Comparison of ENCODE assay signal across 8 cellular contexts in the genomic region with DNA sequence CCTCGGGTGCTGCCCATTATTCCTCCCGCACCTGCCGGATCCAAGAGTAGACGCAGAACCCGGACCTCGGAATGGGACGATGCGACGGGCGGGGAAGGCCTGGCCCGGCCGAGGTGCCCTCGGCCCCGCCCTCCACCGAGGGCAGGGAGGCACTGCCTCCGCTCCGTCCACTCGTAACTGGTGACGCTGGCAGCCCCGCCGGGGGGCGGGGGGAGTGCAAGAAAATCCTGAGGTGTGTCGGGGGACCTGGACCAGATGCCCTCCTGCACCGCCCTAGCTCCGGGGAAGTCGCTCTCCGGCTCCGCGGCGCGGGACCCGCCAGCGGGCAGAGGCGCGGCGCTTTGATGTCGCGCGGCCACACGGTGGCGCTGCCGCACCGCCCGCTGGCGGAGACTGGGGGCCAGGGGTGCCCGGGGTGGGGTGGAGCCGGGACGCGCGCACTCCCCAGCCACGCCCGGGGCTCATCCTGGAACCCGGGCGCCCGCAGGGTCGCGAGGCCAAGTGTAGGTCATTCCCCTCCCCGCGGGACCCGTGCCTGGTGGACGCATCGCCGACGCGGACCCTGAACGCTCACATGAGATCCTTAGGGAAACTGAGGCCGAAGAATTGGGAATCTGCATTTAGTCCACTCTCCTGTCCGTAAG.
DNase-seq lines count a peak whose midpoint lies in the region; ATAC-seq and TF ChIP-seq lines count a peak whose summit lies in the region.

No MANE protein-coding gene starts in this region.

- H3K9me3 Mint-ChIP-seq in osteocyte (ENCODE audit: unreplicated experiment), result no peaks in the 10 kb centered on the region

- intact Hi-C loops in tibial artery (cut with DNase I; ENCODE audit: low total_unique reads), result loop anchor here (5.0 kb wide), 2 partner anchors 820 to 890 kb away; no protein-coding TSS in a partner anchor

- H3K36me3 ChIP-seq in cardiac muscle cell, result no peaks in the 10 kb centered on the region
- H3K36me3 ChIP-seq in tibial artery, result no peaks in the 10 kb centered on the region

- no peak overlapping the region for H3K27ac ChIP-seq in cardiac muscle cell
- H3K27ac ChIP-seq in tibial artery, result no peak overlapping the region

- ATAC-seq in GM18907 (IDR thresholded peaks at IDR 0.05; ENCODE audit: unreplicated experiment) (peak; percentile 88), HG03108 (IDR thresholded peaks at IDR 0.05; ENCODE audit: unreplicated experiment) (peak; percentile 84)

- H3K9me3 ChIP-seq in cardiac muscle cell (ENCODE audit: low read depth) (no peaks in the 10 kb centered on the region), tibial artery (peaks cover 0 to 7% (median 0%) of the 10 kb centered on the region in 3 donors)

- no peaks in the 10 kb centered on the region for H3K4me1 Mint-ChIP-seq in osteocyte (ENCODE audit: unreplicated experiment)

- H3K4me1 ChIP-seq in cardiac muscle cell (ENCODE audit: low read depth) (no peaks in the 10 kb centered on the region), tibial artery (peaks cover 0 to 14% (median 12%) of the 10 kb centered on the region in 4 donors)

- H3K4me3 Mint-ChIP-seq in osteocyte (ENCODE audit: unreplicated experiment), result peak overlapping the region; percentile 72

- DNase-seq in AG08396 (ENCODE audit: low spot score) (peak; percentile 91), RPMI7951 (ENCODE audit: low read depth) (peak; percentile 56), cardiac muscle cell (ENCODE audit: low read depth in 1 of 2, low spot score in 1 of 2) (peak; percentile 59 to 71), osteocyte (ENCODE audit: extremely low spot score, unreplicated experiment) (peak; percentile 88), tibial artery (peak in 1 of 2 donors; percentile 71)
- DNase-seq in activated naive CD4-positive, alpha-beta T cell treated with anti-CD3 and anti-CD28 coated beads, Interleukin-2, amount 50 U/mL, for 16 hours, result peak; percentile 68

- no peak overlapping the region for H3K27ac Mint-ChIP-seq in osteocyte (ENCODE audit: unreplicated experiment)

- no peaks in the 10 kb centered on the region for H3K36me3 Mint-ChIP-seq in osteocyte (ENCODE audit: unreplicated experiment)

- peaks cover 71% of the 10 kb centered on the region for H3K27me3 ChIP-seq in cardiac muscle cell
- H3K27me3 ChIP-seq in tibial artery, result peaks cover 0 to 29% of the 10 kb centered on the region in 2 donors

- peak; percentile 69 for TF ChIP-seq CTCF in cardiac muscle cell (IDR thresholded peaks at IDR 0.05; ENCODE audit: low read depth, low read length)
- TF ChIP-seq CTCF in osteocyte (IDR thresholded peaks at IDR 0.05), result peak; percentile 97
- peak; percentile 89 to 90 for TF ChIP-seq CTCF in tibial artery (IDR thresholded peaks at IDR 0.05)

- H3K27me3 Mint-ChIP-seq in osteocyte (ENCODE audit: unreplicated experiment), result peaks cover 54% of the 10 kb centered on the region

- H3K4me3 ChIP-seq in cardiac muscle cell (peak overlapping the region; percentile 49), tibial artery (peak overlapping the region; percentile 46 to 60)
